Comparison of ENCODE assay signal across 8 cellular contexts in genomic region chr19:39792999-39793546, GRCh38. TPM values are rescaled to one million over a fixed set of nuclear protein-coding genes. Genes with fewer than 3 reads are reported as not detected.
DNase-seq lines count a peak whose midpoint lies in the region; ATAC-seq, FAIRE-seq and TF ChIP-seq lines count a peak whose summit lies in the region.

No MANE protein-coding gene starts in this region.

- peaks cover 24% of the 10 kb centered on the region for H3K27me3 ChIP-seq in DOHH2 (ENCODE audit: control insufficient read depth, low read length)
- peaks cover 5% of the 10 kb centered on the region for H3K27me3 ChIP-seq in mammary epithelial cell (ENCODE audit: insufficient read depth, low read length)
- H3K27me3 ChIP-seq in small intestine (ENCODE audit: control insufficient read depth in 2 of 2, insufficient read depth in 2 of 2, low read length in 2 of 2): no peaks in the 10 kb centered on the region

- no TSS peak for BruUV-seq in mammary epithelial cell (replicated peaks; lab: Mats Ljungman, UMichigan)

- H3K79me2 ChIP-seq in DOHH2 (ENCODE audit: control insufficient read depth, low read length) (no peaks in the 10 kb centered on the region), mammary epithelial cell (ENCODE audit: insufficient read depth, low read length) (no peaks in the 10 kb centered on the region)

- intact Hi-C loops in mammary epithelial cell (cut with micrococcal nuclease): loop anchor here (1.0 kb wide), 3 partner anchors 51 to 429 kb away; no protein-coding TSS in a partner anchor

- dilution Hi-C loops in mammary epithelial cell (cut with HindIII; ENCODE audit: low sequenced_read_pairs): no loop called here

- peak overlapping the region; percentile 69 for H3K4me3 Mint-ChIP-seq in WTC11

- H3K27ac ChIP-seq in DOHH2 (ENCODE audit: low read depth, low read length) (no peak overlapping the region), mammary epithelial cell (ENCODE audit: insufficient read depth, low read depth, low read length) (no peak overlapping the region), small intestine (ENCODE audit: low read depth in 1 of 2, low read length in 1 of 2) (no peak overlapping the region)

- H3K9me2 ChIP-seq in DOHH2 (replicated peaks; ENCODE audit: control insufficient read depth, low read length): no peaks in the 10 kb centered on the region

- TF ChIP-seq CTCF in DOHH2 (IDR thresholded peaks at IDR 0.05; ENCODE audit: low read depth, low read length, poor library complexity, severe bottlenecking): peak; percentile 96
- peak; percentile 93 for TF ChIP-seq CTCF in WTC11 (IDR thresholded peaks at IDR 0.05)
- TF ChIP-seq CTCF in mammary epithelial cell (conservative IDR thresholded peaks at IDR 0.05 in 1 of 2, IDR thresholded peaks at IDR 0.05 in 1 of 2; ENCODE audit: extremely low read depth in 1 of 2, insufficient read depth in 1 of 2, low read depth in 1 of 2, low read length in 2 of 2): peak; percentile 79 to 98

- H3K9me3 Mint-ChIP-seq in WTC11: peaks cover 7% of the 10 kb centered on the region

- no peaks in the 10 kb centered on the region for H3F3A ChIP-seq in DOHH2 (ENCODE audit: control insufficient read depth, insufficient read depth)

- CTCF ChIA-PET in WTC11 (lab: Charles Lee) (interaction anchor here (0.6 to 2.9 kb wide), 36 partner anchors 9 to 460 kb away, joined by 3 to 43 read pairs (median 4); partner anchors contain the start of genes DYRK1B, FBL, LEUTX and PSMC4), mammary epithelial cell (lab: Charles Lee; ENCODE audit: low non-redundant PET) (interaction anchor here (0.5 to 0.9 kb wide), 4 partner anchors 13 to 1934 kb away, joined by 3 to 4 read pairs (median 4); partner anchors contain the start of gene PSMC4)

- H3K4me1 ChIP-seq in DOHH2 (ENCODE audit: control insufficient read depth, low read length) (peaks cover 5% of the 10 kb centered on the region), mammary epithelial cell (ENCODE audit: insufficient read depth, low read length) (no peaks in the 10 kb centered on the region), small intestine (ENCODE audit: control insufficient read depth in 2 of 2, insufficient read depth in 1 of 2, low read depth in 1 of 2, low read length in 1 of 2) (no peaks in the 10 kb centered on the region)

- POLR2A ChIA-PET in WTC11 (lab: Charles Lee): interaction anchor here (0.6 to 1.1 kb wide), 3 partner anchors 53 to 204 kb away, joined by 3 to 6 read pairs (median 4); partner anchors contain the start of genes FBL and PSMC4

- H3K4me1 Mint-ChIP-seq in WTC11: peaks cover 28% of the 10 kb centered on the region

- peak; percentile 86 for DNase-seq in NCI-H2171 treated with DMSO at 0.1 percent for 48 hours (lab: John Stamatoyannopoulos, UW)
- peak; percentile 85 for DNase-seq in WTC11 (ENCODE audit: low spot score)
- DNase-seq in mammary epithelial cell: peak; percentile 58
- peak; percentile 87 for DNase-seq in iPS-NIHi7 (ENCODE audit: extremely low spot score)
- peak; percentile 74 for DNase-seq in small intestine

- H3K36me3 ChIP-seq in DOHH2 (ENCODE audit: control insufficient read depth, low read length): no peaks in the 10 kb centered on the region
- H3K36me3 ChIP-seq in mammary epithelial cell (ENCODE audit: insufficient read depth, low read length): no peaks in the 10 kb centered on the region
- no peaks in the 10 kb centered on the region for H3K36me3 ChIP-seq in small intestine (ENCODE audit: control insufficient read depth in 2 of 2, insufficient read depth in 2 of 2, low read length in 2 of 2)

- ATAC-seq in HG02798 (IDR thresholded peaks at IDR 0.05; ENCODE audit: poor library complexity, unreplicated experiment) (peak; percentile 77), WTC11 (peak; percentile 92), HG02852 (IDR thresholded peaks at IDR 0.05; ENCODE audit: unreplicated experiment) (no peak)

- H3K36me3 Mint-ChIP-seq in WTC11: no peaks in the 10 kb centered on the region

- no peak for FAIRE-seq in small intestine (lab: Jason Lieb, UNC)

- H4K20me1 ChIP-seq in DOHH2 (ENCODE audit: control insufficient read depth, insufficient read depth, low read depth, low read length): no peaks in the 10 kb centered on the region
- no peaks in the 10 kb centered on the region for H4K20me1 ChIP-seq in mammary epithelial cell (ENCODE audit: insufficient read depth, low read length)

- H3K27ac Mint-ChIP-seq in WTC11: no peak overlapping the region

- H3K4me2 ChIP-seq in DOHH2 (ENCODE audit: low read length) (peak overlapping the region; percentile 85), mammary epithelial cell (ENCODE audit: insufficient read depth, low read depth, low read length) (peak overlapping the region; percentile 72)

- no peaks in the 10 kb centered on the region for H3K9me3 ChIP-seq in DOHH2 (ENCODE audit: control insufficient read depth, insufficient read depth, low read length)
- no peaks in the 10 kb centered on the region for H3K9me3 ChIP-seq in mammary epithelial cell (replicated peaks; ENCODE audit: insufficient read depth, low read length)
- no peaks in the 10 kb centered on the region for H3K9me3 ChIP-seq in small intestine (ENCODE audit: control insufficient read depth, low read depth)

- in situ Hi-C loops in mammary epithelial cell (cut with MboI; ENCODE audit: low sequenced_read_pairs in 2 of 2): no loop called here

- H2AFZ ChIP-seq in mammary epithelial cell (ENCODE audit: low read depth, low read length): peak overlapping the region; percentile 86

- under 1% methylated on average over 16 of the region's 17 CpGs for WGBS in mammary epithelial cell (ENCODE audit: low coverage, missing lambda C conversion rate)
- 0 to 1% (median 0%) methylated on average over 17 of the region's 17 CpGs for WGBS in small intestine, 3 donors

- peaks cover 3% of the 10 kb centered on the region; the same call in 1 of the 2 replicates for H3K27me3 Mint-ChIP-seq in WTC11 (ENCODE audit: low read depth)

- H3K9ac ChIP-seq in mammary epithelial cell (ENCODE audit: insufficient read depth, low read length): no peak overlapping the region

- peak overlapping the region; percentile 76 for H3K4me3 ChIP-seq in DOHH2 (ENCODE audit: low read length)
- peak overlapping the region; percentile 18 to 51 (median 39) for H3K4me3 ChIP-seq in mammary epithelial cell (replicated peaks in 1 of 3; ENCODE audit: insufficient read depth in 1 of 3, low read depth in 2 of 3, low read length in 3 of 3)
- peak overlapping the region in 1 of 2 donors; percentile 40 for H3K4me3 ChIP-seq in small intestine (ENCODE audit: low read depth in 1 of 2, low read length in 2 of 2)

TF ChIP-seq in WTC11, 78 proteins besides CTCF, POLR2A, EP300 and RAD21:
- no peak for TF ChIP-seq IRF1 (CRISPR knock-in tag; IDR thresholded peaks at IDR 0.05)
- TF ChIP-seq ATF1 (CRISPR knock-in tag; IDR thresholded peaks at IDR 0.05): no peak
TF ChIP-seq in WTC11: peak in this region for 0.

RNA-seq across cellular contexts. Expression of gene LEUTX, which starts 14.4 kb away (rescaled TPM):
- total RNA-seq in WTC11 (2021) (not detected in 3 replicates), mammary epithelial cell (not detected)
- polyA plus RNA-seq in mammary epithelial cell (not detected), small intestine (not detected)
- not detected for polyA minus RNA-seq in mammary epithelial cell

RNA-seq across cellular contexts. Expression of gene DYRK1B, which starts 40.9 kb away (rescaled TPM):
- 12.2 to 14.0 TPM (median 13.2 TPM) in 3 replicates for total RNA-seq in WTC11 (2021)
- total RNA-seq in mammary epithelial cell: 10 to 100 TPM; 11.7 to 18.2 TPM
- 6.9 TPM for polyA plus RNA-seq in mammary epithelial cell
- 4.3 TPM for polyA minus RNA-seq in mammary epithelial cell
- 10 to 100 TPM in 2 of 3 donors, 1 to 10 TPM in 1; 8.6 to 12.1 (median 10.8) TPM for polyA plus RNA-seq in small intestine

RNA-seq across cellular contexts. Expression of gene FBL, which starts 53.1 kb away (rescaled TPM):
- total RNA-seq in WTC11 (2021) (576 to 620 TPM (median 610 TPM) in 3 replicates), mammary epithelial cell (100 to 1,000 TPM in 1 of 2 donors, 10 to 100 TPM in 1; 72.2 to 261 TPM)
- polyA plus RNA-seq in mammary epithelial cell (546 TPM), small intestine (100 to 1,000 TPM; 109 to 447 (median 177) TPM)
- 635 TPM for polyA minus RNA-seq in mammary epithelial cell

RNA-seq across cellular contexts. Expression of gene CLC, which starts 55.2 kb away (rescaled TPM):
- not detected in 3 replicates for total RNA-seq in WTC11 (2021)
- total RNA-seq in mammary epithelial cell: not detected
- polyA plus RNA-seq in mammary epithelial cell: not detected
- not detected for polyA minus RNA-seq in mammary epithelial cell
- 10 to 100 TPM in 1 of 3 donors, not detected in 2; 27.3 TPM for polyA plus RNA-seq in small intestine
